ENCODE assay signal across 22 cellular contexts in the genomic region with DNA sequence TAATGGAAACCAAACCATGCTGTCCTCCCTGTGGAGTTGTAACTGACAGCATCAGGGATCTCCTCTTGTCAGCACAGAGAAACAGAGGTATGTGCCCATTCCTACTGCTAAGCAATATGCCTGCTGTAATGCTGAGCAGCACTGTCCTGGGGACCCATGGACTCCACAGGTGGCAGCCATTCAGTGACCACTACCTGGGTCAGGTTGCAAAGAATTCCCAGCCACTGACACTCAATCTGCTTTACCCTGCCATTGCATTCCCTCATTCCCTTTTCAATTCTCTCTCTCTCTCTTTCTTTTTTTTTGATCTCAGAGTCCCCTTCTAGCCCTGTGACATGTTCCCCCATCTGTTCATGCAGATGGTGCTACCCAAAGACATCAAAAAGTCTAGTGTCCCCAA.
"Had no signal": no experiment of that assay in that cellular context is flagged by ENCODE, and none has a peak within 500 bp of the region (broad histone marks: within the 10 kb centered on the region; RNA-seq: fewer than 3 reads in every experiment).

No MANE protein-coding gene starts in this region.

- ATAC-seq: activated CD4-positive, alpha-beta T cell treated with anti-CD3 and anti-CD28 coated beads for 36 hours; activated T-cell treated with anti-CD3 and anti-CD28 coated beads, Interleukin-2, amount 50 U/mL, for 72 hours; body of pancreas; Right ventricle myocardium inferior had no signal

- H3K27ac ChIP-seq: body of pancreas, SK-N-MC, VCaP had no signal

- DNase-seq: activated CD4-positive, alpha-beta memory T cell treated with anti-CD3 and anti-CD28 coated beads, Interleukin-2, amount 10 ng/mL, durations not matched to agents 7 days and 5 days; activated CD4-positive, alpha-beta T cell treated with anti-CD3 and anti-CD28 coated beads for 36 hours; activated CD4-positive, alpha-beta T cell treated with anti-CD3 and anti-CD28 coated beads, Interleukin-2, amount 50 U/mL, for 1 hour; activated gamma-delta T cell treated with Interleukin-2 at 50 U/mL for 16 hours; activated naive CD4-positive, alpha-beta T cell treated with anti-CD3 and anti-CD28 coated beads, Interleukin-2, amount 50 U/mL, for 16 hours; activated T-cell treated with anti-CD3 and anti-CD28 coated beads, Interleukin-2, amount 50 U/mL, for 72 hours; aorta; body of pancreas; central memory CD4-positive, alpha-beta T cell; Karpas-422; MM.1S; NCI-H1105; NCI-H1436; NCI-H187 treated with DMSO at 0.1 percent for 48 hours; NCI-H2081 treated with DMSO at 0.1 percent for 48 hours; NCI-H226; NCI-H526 treated with DMSO at 0.1 percent for 48 hours; NCI-H82; T-helper 1 cell had no signal
